Comparison of ENCODE assay signal across 11 cellular contexts in genomic region chr14:75138492-75138891, GRCh38. TPM values are rescaled to one million over a fixed set of nuclear protein-coding genes. Genes with fewer than 3 reads are reported as not detected.
DNase-seq lines count a peak whose midpoint lies in the region; ATAC-seq and TF ChIP-seq lines count a peak whose summit lies in the region.
"Had no signal": no experiment of that assay in that cellular context is flagged by ENCODE, and none has a peak within 500 bp of the region (broad histone marks: within the 10 kb centered on the region; RNA-seq: fewer than 3 reads in every experiment).

No MANE protein-coding gene starts in this region.

- no peak for TF ChIP-seq CTCF in left ventricle myocardium inferior (IDR thresholded peaks at IDR 0.05; ENCODE audit: borderline replicate concordance)

- H3K36me3 Mint-ChIP-seq in activated T-cell treated with anti-CD3 and anti-CD28 coated beads, Interleukin-2, amount 50 U/mL, for 24 hours (ENCODE audit: low read depth), result peaks cover 54% of the 10 kb centered on the region
- peaks cover 30% of the 10 kb centered on the region for H3K36me3 Mint-ChIP-seq in stimulated activated naive CD8-positive, alpha-beta T cell treated with anti-CD3 and anti-CD28 coated beads, Interleukin-15, Interleukin-2, amounts not matched to agents 100 ng/mL and 50 ng/mL, for 24 hours (ENCODE audit: low read depth)

- peaks cover 23% of the 10 kb centered on the region for H3K36me3 ChIP-seq in left ventricle myocardium inferior

- H3K27ac Mint-ChIP-seq in activated T-cell treated with anti-CD3 and anti-CD28 coated beads, Interleukin-2, amount 50 U/mL, for 24 hours, result peak overlapping the region; percentile 84
- peak overlapping the region; percentile 49 for H3K27ac Mint-ChIP-seq in stimulated activated naive CD8-positive, alpha-beta T cell treated with anti-CD3 and anti-CD28 coated beads, Interleukin-15, Interleukin-2, amounts not matched to agents 100 ng/mL and 50 ng/mL, for 24 hours

- intact Hi-C loops in left ventricle myocardium inferior (cut with micrococcal nuclease), result loop anchor here (10.0 kb wide), 1 partner anchor 346 kb away; no protein-coding TSS in a partner anchor

- ATAC-seq in GM21381 (IDR thresholded peaks at IDR 0.05; ENCODE audit: unreplicated experiment) (no peak), HG03469 (IDR thresholded peaks at IDR 0.05; ENCODE audit: unreplicated experiment) (no peak), HG02884 (IDR thresholded peaks at IDR 0.05; ENCODE audit: unreplicated experiment) (no peak)

- peak overlapping the region; percentile 42 for H3K4me3 Mint-ChIP-seq in activated T-cell treated with anti-CD3 and anti-CD28 coated beads, Interleukin-2, amount 50 U/mL, for 24 hours
- H3K4me3 Mint-ChIP-seq in stimulated activated naive CD8-positive, alpha-beta T cell treated with anti-CD3 and anti-CD28 coated beads, Interleukin-15, Interleukin-2, amounts not matched to agents 100 ng/mL and 50 ng/mL, for 24 hours, result peak overlapping the region; percentile 18

- H3K27me3 ChIP-seq in left ventricle myocardium inferior (ENCODE audit: low read depth), result no peaks in the 10 kb centered on the region

- H3K4me3 ChIP-seq in left ventricle myocardium inferior, result no peak overlapping the region

- no peaks in the 10 kb centered on the region for H3K27me3 Mint-ChIP-seq in activated T-cell treated with anti-CD3 and anti-CD28 coated beads, Interleukin-2, amount 50 U/mL, for 24 hours
- no peaks in the 10 kb centered on the region for H3K27me3 Mint-ChIP-seq in stimulated activated naive CD8-positive, alpha-beta T cell treated with anti-CD3 and anti-CD28 coated beads, Interleukin-15, Interleukin-2, amounts not matched to agents 100 ng/mL and 50 ng/mL, for 24 hours

- no peak for DNase-seq in activated T-cell treated with anti-CD3 and anti-CD28 coated beads, Interleukin-2, amount 50 U/mL, for 24 hours
- DNase-seq in activated T-cell treated with anti-CD3 and anti-CD28 coated beads for 4 hours (no peak), SKM-1 treated with dmso at 0.1 percent for 144 hours (lab: John Stamatoyannopoulos, UW; ENCODE audit: unreplicated experiment) (peak; percentile 14), left ventricle myocardium inferior (no peak)
- DNase-seq: activated naive CD4-positive, alpha-beta T cell treated with anti-CD3 and anti-CD28 coated beads, Interleukin-2, amount 50 U/mL, for 16 hours; NCI-H2107 had no signal

- H3K4me1 Mint-ChIP-seq in activated T-cell treated with anti-CD3 and anti-CD28 coated beads, Interleukin-2, amount 50 U/mL, for 24 hours (ENCODE audit: low read depth), result peaks cover 43% of the 10 kb centered on the region
- peaks cover 47% of the 10 kb centered on the region for H3K4me1 Mint-ChIP-seq in stimulated activated naive CD8-positive, alpha-beta T cell treated with anti-CD3 and anti-CD28 coated beads, Interleukin-15, Interleukin-2, amounts not matched to agents 100 ng/mL and 50 ng/mL, for 24 hours (ENCODE audit: low read depth)

- H3K9me3 Mint-ChIP-seq in activated T-cell treated with anti-CD3 and anti-CD28 coated beads, Interleukin-2, amount 50 U/mL, for 24 hours, result no peaks in the 10 kb centered on the region
- no peaks in the 10 kb centered on the region for H3K9me3 Mint-ChIP-seq in stimulated activated naive CD8-positive, alpha-beta T cell treated with anti-CD3 and anti-CD28 coated beads, Interleukin-15, Interleukin-2, amounts not matched to agents 100 ng/mL and 50 ng/mL, for 24 hours

- peak overlapping the region; percentile 54 for H3K27ac ChIP-seq in left ventricle myocardium inferior (replicated peaks)
- H3K27ac ChIP-seq: epithelial cell of prostate had no signal

- H3K4me1 ChIP-seq in left ventricle myocardium inferior, result peaks cover 34% of the 10 kb centered on the region

- peaks cover 5% of the 10 kb centered on the region for H3K9me3 ChIP-seq in left ventricle myocardium inferior (replicated peaks)

RNA-seq across cellular contexts. Expression of gene NEK9, which starts 11.6 kb away (rescaled TPM):
- 123 TPM for total RNA-seq in left ventricle myocardium inferior

RNA-seq across cellular contexts. Expression of gene TMED10, which starts 37.9 kb away (rescaled TPM):
- 278 TPM for total RNA-seq in left ventricle myocardium inferior
